In genomic region chr19:5850743-5851293, GRCh38 we compare ENCODE assay signal across 1 cellular context.
TF ChIP-seq lines count a peak whose summit lies in the region.

No MANE protein-coding gene starts in this region.

TF ChIP-seq in IMR-90, 13 proteins besides CTCF, POLR2A, EP300 and RAD21 (continued from another document):
- no peak for TF ChIP-seq RCOR1 (IDR thresholded peaks at IDR 0.05; ENCODE audit: insufficient replicate concordance, low read length)
